ENCODE assay signal across 20 cellular contexts in genomic region chr11:40924915-40925314, GRCh38.
DNase-seq lines count a peak whose midpoint lies in the region; ATAC-seq and TF ChIP-seq lines count a peak whose summit lies in the region.
"Had no signal": no experiment of that assay in that cellular context is flagged by ENCODE, and none has a peak within 500 bp of the region (broad histone marks: within the 10 kb centered on the region; RNA-seq: fewer than 3 reads in every experiment).

No MANE protein-coding gene starts in this region.

- no peak overlapping the region for H3K9ac ChIP-seq in mesendoderm (ENCODE audit: low read length)

- no peaks in the 10 kb centered on the region for H3K9me3 ChIP-seq in lower lobe of right lung
- H3K9me3 ChIP-seq: A549, SJCRH30 had no signal

- H3K27ac Mint-ChIP-seq in WTC11 = no peak overlapping the region
- no peak overlapping the region for H3K27ac Mint-ChIP-seq in stimulated activated naive B cell treated with anti-CD40 and anti-IgM and Interleukin-4, amounts not matched to agents 10 μg/mL and 1 μg/mL and 100 μg/mL, for 72 hours
- H3K27ac Mint-ChIP-seq: CD4-positive, CD25-positive, alpha-beta regulatory T cell had no signal

- TF ChIP-seq CTCF in WTC11 (IDR thresholded peaks at IDR 0.05) (no peak), lower lobe of right lung (IDR thresholded peaks at IDR 0.05) (no peak)

- H3K18ac ChIP-seq in mesendoderm (ENCODE audit: low read length) = no peak overlapping the region

- H3K4me3 Mint-ChIP-seq in WTC11 = no peak overlapping the region
- no peak overlapping the region for H3K4me3 Mint-ChIP-seq in stimulated activated naive B cell treated with anti-CD40 and anti-IgM and Interleukin-4, amounts not matched to agents 10 μg/mL and 1 μg/mL and 100 μg/mL, for 72 hours
- H3K4me3 Mint-ChIP-seq: CD4-positive, CD25-positive, alpha-beta regulatory T cell had no signal

- H3K4ac ChIP-seq in mesendoderm (ENCODE audit: low read depth, low read length) = no peak overlapping the region

- H3K36me3 Mint-ChIP-seq in WTC11 = no peaks in the 10 kb centered on the region
- no peaks in the 10 kb centered on the region for H3K36me3 Mint-ChIP-seq in stimulated activated naive B cell treated with anti-CD40 and anti-IgM and Interleukin-4, amounts not matched to agents 10 μg/mL and 1 μg/mL and 100 μg/mL, for 72 hours
- H3K36me3 Mint-ChIP-seq: CD4-positive, CD25-positive, alpha-beta regulatory T cell had no signal

- H3K23ac ChIP-seq in mesendoderm (ENCODE audit: low read length) = no peak overlapping the region

- H3K9me3 Mint-ChIP-seq in WTC11 = no peaks in the 10 kb centered on the region
- H3K9me3 Mint-ChIP-seq in stimulated activated naive B cell treated with anti-CD40 and anti-IgM and Interleukin-4, amounts not matched to agents 10 μg/mL and 1 μg/mL and 100 μg/mL, for 72 hours = no peaks in the 10 kb centered on the region

- peak; percentile 0 for DNase-seq in NCI-H345 (lab: John Stamatoyannopoulos, UW)
- no peak for DNase-seq in NCI-H345 treated with DMSO at 0.1 percent for 48 hours (lab: John Stamatoyannopoulos, UW; ENCODE audit: unreplicated experiment)
- peak; percentile 2 to 5 for DNase-seq in Kasumi-1 (lab: John Stamatoyannopoulos, UW)
- DNase-seq in WTC11 (ENCODE audit: low spot score) = no peak
- DNase-seq in mesendoderm = peak; percentile 18
- DNase-seq in lower lobe of right lung = no peak
- DNase-seq in stimulated activated naive B cell treated with anti-CD40 and anti-IgM and Interleukin-4, amounts not matched to agents 10 μg/mL and 1 μg/mL and 100 μg/mL, for 72 hours = no peak
- DNase-seq: AML-193; CD4-positive, CD25-positive, alpha-beta regulatory T cell; DMS79; NCI-H1694; NCI-H2107; NCI-H226; SJCRH30; SW 1271 had no signal

- no peak overlapping the region for H4K8ac ChIP-seq in mesendoderm (ENCODE audit: low read depth, low read length)

- no peaks in the 10 kb centered on the region for H3K36me3 ChIP-seq in mesendoderm (ENCODE audit: control insufficient read depth, insufficient read depth, low read length)
- H3K36me3 ChIP-seq in lower lobe of right lung = no peaks in the 10 kb centered on the region
- H3K36me3 ChIP-seq: SJCRH30 had no signal

- H3K4me3 ChIP-seq in mesendoderm (ENCODE audit: low read length) = no peak overlapping the region
- no peak overlapping the region for H3K4me3 ChIP-seq in lower lobe of right lung
- H3K4me3 ChIP-seq: A549, K562, SJCRH30 had no signal

- H2BK5ac ChIP-seq in mesendoderm (ENCODE audit: low read length) = no peak overlapping the region

- no peaks in the 10 kb centered on the region for H3K79me1 ChIP-seq in mesendoderm (ENCODE audit: low read length)

- no peak overlapping the region for H3K56ac ChIP-seq in mesendoderm (ENCODE audit: low read length)

- intact Hi-C loops in lower lobe of right lung (cut with DNase I) = no loop called here

- ATAC-seq in WTC11 (peak; percentile 57; the same call in 1 of the 2 replicates), lower lobe of right lung (no peak), GM18498 (IDR thresholded peaks at IDR 0.05; ENCODE audit: unreplicated experiment) (no peak)
- no peak for ATAC-seq in stimulated activated naive B cell treated with anti-CD40 and anti-IgM and Interleukin-4, amounts not matched to agents 10 μg/mL and 1 μg/mL and 100 μg/mL, for 72 hours (replicated peaks)
- ATAC-seq: A549, K562 had no signal

- H2BK120ac ChIP-seq in mesendoderm (ENCODE audit: low read depth, low read length) = no peak overlapping the region

- H3K79me2 ChIP-seq in mesendoderm (ENCODE audit: control insufficient read depth, insufficient read depth, low read length) = no peaks in the 10 kb centered on the region

- no peak overlapping the region for H4K5ac ChIP-seq in mesendoderm (ENCODE audit: low read length)

- POLR2A ChIA-PET in WTC11 (lab: Charles Lee) = no interaction called here

- no peak overlapping the region for H2BK15ac ChIP-seq in mesendoderm (replicated peaks; ENCODE audit: low read depth)

- H2AK5ac ChIP-seq in mesendoderm (ENCODE audit: low read length) = no peak overlapping the region

- H3K4me1 Mint-ChIP-seq in WTC11 = no peaks in the 10 kb centered on the region
- H3K4me1 Mint-ChIP-seq in stimulated activated naive B cell treated with anti-CD40 and anti-IgM and Interleukin-4, amounts not matched to agents 10 μg/mL and 1 μg/mL and 100 μg/mL, for 72 hours = no peaks in the 10 kb centered on the region
- H3K4me1 Mint-ChIP-seq: CD4-positive, CD25-positive, alpha-beta regulatory T cell had no signal

- H3K4me1 ChIP-seq in mesendoderm (ENCODE audit: control insufficient read depth, low read depth, low read length) = no peaks in the 10 kb centered on the region
- H3K4me1 ChIP-seq in lower lobe of right lung = no peaks in the 10 kb centered on the region
- H3K4me1 ChIP-seq: A549, SJCRH30 had no signal

- WGBS in mesendoderm (ENCODE audit: extremely low coverage, insufficient coverage, low lambda C conversion rate) = no CpG with 5 or more reads among the region's 2 CpGs

- H3K4me2 ChIP-seq in mesendoderm (ENCODE audit: low read length) = no peak overlapping the region
- H3K4me2 ChIP-seq: A549 had no signal

- H3K27me3 Mint-ChIP-seq in WTC11 (ENCODE audit: low read depth) = no peaks in the 10 kb centered on the region
- no peaks in the 10 kb centered on the region for H3K27me3 Mint-ChIP-seq in stimulated activated naive B cell treated with anti-CD40 and anti-IgM and Interleukin-4, amounts not matched to agents 10 μg/mL and 1 μg/mL and 100 μg/mL, for 72 hours
- H3K27me3 Mint-ChIP-seq: CD4-positive, CD25-positive, alpha-beta regulatory T cell had no signal

- H3K27me3 ChIP-seq in mesendoderm (ENCODE audit: insufficient read depth, low read length, poor library complexity) (no peaks in the 10 kb centered on the region), lower lobe of right lung (ENCODE audit: low read depth) (no peaks in the 10 kb centered on the region)
- H3K27me3 ChIP-seq: SJCRH30 had no signal

- CTCF ChIA-PET in WTC11 (lab: Charles Lee) = interaction anchor here (0.7 to 3.0 kb wide), 8 partner anchors 116 to 688 kb away, joined by 3 to 26 read pairs (median 4); no protein-coding TSS in a partner anchor

- H3K27ac ChIP-seq in mesendoderm (ENCODE audit: low read depth, low read length) (no peak overlapping the region), lower lobe of right lung (no peak overlapping the region)
- H3K27ac ChIP-seq: A549, HL-60, RWPE1, SJCRH30 had no signal

TF ChIP-seq in WTC11, 78 proteins besides CTCF, POLR2A, EP300 and RAD21:
- TF ChIP-seq GRHL2 (CRISPR knock-in tag; IDR thresholded peaks at IDR 0.05; ENCODE audit: insufficient replicate concordance, severe bottlenecking) (no peak), ZNF263 (CRISPR knock-in tag; IDR thresholded peaks at IDR 0.05; ENCODE audit: low read depth) (no peak), SMAD3 (CRISPR knock-in tag; IDR thresholded peaks at IDR 0.05; ENCODE audit: borderline replicate concordance) (no peak), ZNF121 (CRISPR knock-in tag; IDR thresholded peaks at IDR 0.05) (no peak), HMGA2 (CRISPR knock-in tag; IDR thresholded peaks at IDR 0.05) (no peak), MLX (CRISPR knock-in tag; IDR thresholded peaks at IDR 0.05) (no peak), ZNF232 (CRISPR knock-in tag; IDR thresholded peaks at IDR 0.05) (no peak), FOXJ3 (CRISPR knock-in tag; IDR thresholded peaks at IDR 0.05; ENCODE audit: borderline replicate concordance) (no peak), TEAD1 (CRISPR knock-in tag; IDR thresholded peaks at IDR 0.05) (no peak), JAZF1 (CRISPR knock-in tag; IDR thresholded peaks at IDR 0.05) (no peak)

Comparison
In these comparisons a context has a peak if more than half of its experiments do, and no peak if none do; other contexts are left out.
1. DNase-seq: peak in NCI-H345 (single experiment), Kasumi-1 (2 of 2) and mesendoderm (single experiment); none in NCI-H345 treated with DMSO at 0.1 percent for 48 hours (single experiment), WTC11 (single experiment), lower lobe of right lung (single experiment) and stimulated activated naive B cell treated with anti-CD40 and anti-IgM and Interleukin-4, amounts not matched to agents 10 μg/mL and 1 μg/mL and 100 μg/mL, for 72 hours (single experiment).